ENCODE assay signal across 8 cellular contexts in the genomic region with DNA sequence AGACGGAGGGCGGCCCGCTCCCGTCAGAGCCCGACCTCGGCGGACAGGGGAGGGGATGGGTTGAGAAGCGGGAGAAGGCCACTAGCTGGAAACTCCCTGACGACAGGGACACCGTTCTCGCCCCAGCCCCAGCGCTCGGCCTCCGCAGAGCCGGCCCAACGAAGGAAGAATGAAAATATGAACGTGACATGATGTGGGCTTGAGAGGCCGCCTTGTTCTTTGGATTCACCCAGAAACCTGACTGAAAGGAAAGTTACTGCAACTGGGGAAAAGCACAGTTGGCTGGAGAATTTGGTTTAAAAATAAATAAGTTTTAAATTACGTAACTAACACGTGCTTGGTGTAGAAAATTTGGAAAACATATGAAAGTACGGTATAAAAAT.
DNase-seq lines count a peak whose midpoint lies in the region; ATAC-seq and TF ChIP-seq lines count a peak whose summit lies in the region.

No MANE protein-coding gene starts in this region.

- H3K27ac ChIP-seq in DND-41 (ENCODE audit: low read length) (peak overlapping the region; percentile 97), skin epidermis (peak overlapping the region; percentile 87 to 100 (median 98))

- peak overlapping the region; percentile 92 for H2AFZ ChIP-seq in DND-41 (ENCODE audit: low read depth, low read length)

- no peak for DNase-seq in DND-41
- peak; percentile 79 for DNase-seq in NCI-H69 (lab: John Stamatoyannopoulos, UW)
- no peak for DNase-seq in astrocyte of the cerebellum (ENCODE audit: low read depth)
- DNase-seq in cortex of kidney (lab: John Stamatoyannopoulos, UW): no peak
- DNase-seq in NCI-H1694 (lab: John Stamatoyannopoulos, UW): no peak

- H4K20me1 ChIP-seq in DND-41 (ENCODE audit: insufficient read depth, low read length): no peaks in the 10 kb centered on the region

- peak overlapping the region; percentile 65 for H3K4me2 ChIP-seq in DND-41 (ENCODE audit: insufficient read depth, low read length)

- in situ Hi-C loops in astrocyte of the cerebellum (cut with HindIII; ENCODE audit: low sequenced_read_pairs): no loop called here

- no peaks in the 10 kb centered on the region for H3K9me3 ChIP-seq in DND-41 (ENCODE audit: insufficient read depth, low read length, severe bottlenecking)
- no peaks in the 10 kb centered on the region for H3K9me3 ChIP-seq in iPS-15b (ENCODE audit: control insufficient read depth, insufficient read depth, low read length)

- peak overlapping the region; percentile 96 for H3K9ac ChIP-seq in DND-41 (ENCODE audit: low read depth, low read length)
- peak overlapping the region; percentile 99 for H3K9ac ChIP-seq in iPS-15b (ENCODE audit: low read depth, low read length)

- peaks cover 23% of the 10 kb centered on the region for H3K4me1 ChIP-seq in DND-41 (ENCODE audit: insufficient read depth, low read length)
- H3K4me1 ChIP-seq in iPS-15b (ENCODE audit: control insufficient read depth, insufficient read depth, low read length): no peaks in the 10 kb centered on the region

- H3K36me3 ChIP-seq in DND-41 (ENCODE audit: insufficient read depth, low read length) (no peaks in the 10 kb centered on the region; the same call in 1 of the 2 replicates), iPS-15b (ENCODE audit: control insufficient read depth, insufficient read depth, low read length) (peaks cover 2% of the 10 kb centered on the region)

- peak overlapping the region; percentile 62 to 82 for H3K4me3 ChIP-seq in DND-41 (ENCODE audit: low read depth in 1 of 2, low read length in 2 of 2)
- H3K4me3 ChIP-seq in astrocyte of the cerebellum (ENCODE audit: low read depth, low read length): peak overlapping the region; percentile 71
- peak overlapping the region; percentile 89 for H3K4me3 ChIP-seq in iPS-15b (ENCODE audit: low read depth, low read length)
- H3K4me3 ChIP-seq in skin epidermis: peak overlapping the region; percentile 59 to 83 (median 69)

- no peak for ATAC-seq in DND-41 (ENCODE audit: insufficient read depth, low read depth)
- peak; percentile 13 for ATAC-seq in GM21529 (IDR thresholded peaks at IDR 0.05; ENCODE audit: unreplicated experiment)

- H3K79me2 ChIP-seq in DND-41 (ENCODE audit: insufficient read depth, low read length): peaks cover 7% of the 10 kb centered on the region

- H3K27me3 ChIP-seq in DND-41 (ENCODE audit: insufficient read depth, low read length, poor library complexity) (no peaks in the 10 kb centered on the region), iPS-15b (ENCODE audit: control insufficient read depth, insufficient read depth, low read length) (peaks cover 16% of the 10 kb centered on the region)

- TF ChIP-seq CTCF in DND-41 (IDR thresholded peaks at IDR 0.05; ENCODE audit: borderline replicate concordance, extremely low read depth, low read length, poor library complexity, severe bottlenecking) (peak; percentile 2), astrocyte of the cerebellum (IDR thresholded peaks at IDR 0.05; ENCODE audit: low read depth, low read length, missing control alignments) (no peak)
